10 cellular contexts compared by ENCODE assay signal in the genomic region with DNA sequence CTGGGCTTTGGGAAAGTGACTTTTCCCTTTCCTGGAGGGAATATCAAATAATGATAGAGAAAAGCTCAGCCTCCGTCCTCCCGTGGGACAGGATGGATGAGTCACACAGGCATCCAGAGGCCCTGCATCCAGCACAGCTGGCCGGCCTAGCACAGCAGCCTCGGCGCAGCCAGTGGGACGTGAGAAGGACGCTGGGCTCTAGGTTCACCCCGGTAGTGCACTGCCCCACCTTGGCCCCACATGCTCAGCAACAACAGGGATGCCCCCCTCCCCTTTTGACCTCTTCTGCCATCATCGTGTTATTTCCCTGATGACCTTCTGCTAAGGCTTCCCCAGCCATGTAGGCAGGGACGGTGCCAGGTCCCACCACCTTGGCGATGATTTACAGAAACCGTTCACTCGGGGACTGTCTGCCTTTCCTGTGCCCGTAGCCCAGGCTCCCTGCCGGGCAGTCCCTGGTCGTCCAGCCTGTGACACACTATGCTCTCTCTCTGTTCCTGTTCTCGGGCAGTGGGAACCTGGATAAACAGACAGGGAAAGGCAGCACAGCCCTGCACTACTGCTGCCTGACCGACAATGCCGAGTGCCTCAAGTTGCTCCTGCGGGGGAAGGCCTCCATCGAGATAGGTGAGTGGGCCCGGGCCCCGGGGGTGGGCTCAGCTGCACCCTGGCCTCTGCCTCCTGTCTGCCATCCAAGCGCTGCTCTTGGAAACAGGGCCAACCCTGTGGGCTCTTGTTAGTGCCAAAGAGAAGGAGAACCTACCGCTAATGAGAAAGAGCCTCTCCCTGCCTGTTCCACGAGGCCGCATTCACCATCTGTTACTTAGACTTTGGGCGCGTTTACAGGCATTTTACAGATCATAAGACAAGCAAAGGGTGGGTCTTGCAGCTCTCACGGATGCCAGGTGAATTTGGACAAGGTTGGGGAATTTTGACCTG. TPM values are rescaled to one million over a fixed set of nuclear protein-coding genes. Genes with fewer than 3 reads are reported as not detected.
DNase-seq lines count a peak whose midpoint lies in the region; ATAC-seq and TF ChIP-seq lines count a peak whose summit lies in the region.
"Had no signal": no experiment of that assay in that cellular context is flagged by ENCODE, and none has a peak within 500 bp of the region (broad histone marks: within the 10 kb centered on the region; RNA-seq: fewer than 3 reads in every experiment).

No MANE protein-coding gene starts in this region.

- intact Hi-C loops in sigmoid colon (cut with DNase I) = no loop called here

- H3K4me3 ChIP-seq in fibroblast of villous mesenchyme (ENCODE audit: low read depth, low read length) (no peak overlapping the region), sigmoid colon (no peak overlapping the region)

- 82 to 85% methylated on average over 30 of the region's 30 CpGs for WGBS in sigmoid colon, 2 donors

- TF ChIP-seq POLR2A in sigmoid colon (IDR thresholded peaks at IDR 0.05) = no peak

- ATAC-seq in HG03159 (IDR thresholded peaks at IDR 0.05; ENCODE audit: unreplicated experiment) (no peak), GM19455 (IDR thresholded peaks at IDR 0.05; ENCODE audit: unreplicated experiment) (no peak), HG02763 (IDR thresholded peaks at IDR 0.05; ENCODE audit: unreplicated experiment) (no peak)
- ATAC-seq: activated CD4-positive, CD25-positive, alpha-beta regulatory T cell treated with anti-CD3 and anti-CD28 coated beads, Interleukin-2, amount 50 U/mL, for 24 hours had no signal

- peaks cover 0 to 34% (median 30%) of the 10 kb centered on the region in 4 donors for H3K4me1 ChIP-seq in sigmoid colon

- H3K27me3 ChIP-seq in sigmoid colon = no peaks in the 10 kb centered on the region

- DNase-seq in GM04503 (ENCODE audit: low read depth) = peak; percentile 30
- DNase-seq in T1000 (lab: John Stamatoyannopoulos, UW) = peak; percentile 59
- DNase-seq in fibroblast of villous mesenchyme (ENCODE audit: low read depth) = peak; percentile 92
- DNase-seq in sigmoid colon = peak; percentile 91
- no peak for DNase-seq in NCI-H2107 (lab: John Stamatoyannopoulos, UW)
- DNase-seq: Karpas-422 had no signal

- H3K27ac ChIP-seq in sigmoid colon = peak overlapping the region; percentile 60 to 72 (median 66)

- H3K9me3 ChIP-seq in sigmoid colon = no peaks in the 10 kb centered on the region

- no peak for TF ChIP-seq EP300 in sigmoid colon (IDR thresholded peaks at IDR 0.05)

- peaks cover 0 to 49% (median 3%) of the 10 kb centered on the region in 4 donors for H3K36me3 ChIP-seq in sigmoid colon

- TF ChIP-seq CTCF in fibroblast of villous mesenchyme (IDR thresholded peaks at IDR 0.05; ENCODE audit: insufficient read depth, low read depth, low read length) (no peak), sigmoid colon (IDR thresholded peaks at IDR 0.05) (no peak)

RNA-seq across cellular contexts. Expression of gene ITGB1BP1, which starts 44.6 kb away (rescaled TPM):
- 25.8 and 33.2 TPM in 2 replicates for total RNA-seq in fibroblast of villous mesenchyme
- 10 to 100 TPM; 52.3 to 75.6 (median 61.6) TPM for total RNA-seq in sigmoid colon
- 10 to 100 TPM; 24.3 to 99.7 (median 47.4) TPM for polyA plus RNA-seq in sigmoid colon

RNA-seq across cellular contexts. Expression of gene CPSF3, which starts 44.8 kb away (rescaled TPM):
- total RNA-seq in fibroblast of villous mesenchyme (41.9 and 68.2 TPM in 2 replicates), sigmoid colon (10 to 100 TPM; 22.9 to 33.5 (median 27.5) TPM)
- 10 to 100 TPM; 14.4 to 23.6 (median 14.6) TPM for polyA plus RNA-seq in sigmoid colon
